9 cellular contexts compared by ENCODE assay signal in the genomic region with DNA sequence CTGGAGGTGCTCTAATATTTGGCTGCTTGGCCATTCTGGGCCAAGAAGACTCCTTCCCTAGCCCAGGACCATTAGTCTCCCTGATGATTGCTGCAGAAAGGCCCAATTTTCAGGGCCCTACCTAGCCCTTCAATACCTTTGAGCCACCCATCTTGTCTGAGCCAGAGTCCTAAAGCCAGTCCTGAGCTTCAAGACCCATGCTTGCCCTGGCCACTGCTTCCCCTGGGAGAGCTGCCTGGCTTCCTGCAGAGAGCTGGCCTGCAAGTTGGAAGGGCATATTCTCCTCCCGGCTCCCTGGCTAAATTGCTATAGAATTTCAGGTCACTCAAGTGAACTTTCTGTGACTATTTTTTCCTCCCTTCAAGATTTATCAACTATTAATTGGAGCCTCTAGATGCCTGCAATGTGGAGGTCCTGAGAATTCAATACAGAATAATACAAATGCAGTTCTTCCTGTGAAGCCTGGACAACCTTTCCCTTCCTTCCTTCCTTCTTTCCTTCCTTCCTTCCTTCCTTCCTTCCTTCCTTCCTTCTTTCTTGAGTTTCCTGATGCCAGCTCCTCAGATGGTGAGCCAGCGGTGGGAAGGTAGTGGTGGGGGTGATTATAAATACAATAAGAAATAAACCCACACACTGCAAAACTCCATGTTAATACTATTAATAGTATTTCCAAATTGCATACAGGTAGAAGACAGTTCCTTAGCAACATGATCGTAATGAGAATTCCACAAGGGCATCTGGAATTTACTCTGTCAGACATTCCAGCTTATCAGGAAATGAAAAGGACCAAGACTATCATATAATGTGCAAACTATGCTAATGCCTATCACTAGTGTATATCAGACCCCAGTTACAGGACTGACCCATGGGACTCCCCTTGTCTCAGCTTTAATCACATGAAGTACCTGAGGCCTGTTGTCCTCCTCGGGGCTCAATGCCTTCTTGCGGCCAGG.
DNase-seq lines count a peak whose midpoint lies in the region; ATAC-seq and TF ChIP-seq lines count a peak whose summit lies in the region.
"Had no signal": no experiment of that assay in that cellular context is flagged by ENCODE, and none has a peak within 500 bp of the region (broad histone marks: within the 10 kb centered on the region; RNA-seq: fewer than 3 reads in every experiment).

No MANE protein-coding gene starts in this region.

- H3K4me1 ChIP-seq in lung (ENCODE audit: control insufficient read depth in 2 of 2, insufficient read depth in 2 of 2, low read length in 2 of 2), result peaks cover 16 to 26% of the 10 kb centered on the region in 2 donors
- H3K4me1 ChIP-seq in thyroid gland, result peaks cover 22 to 62% of the 10 kb centered on the region in 2 donors

- no peak for DNase-seq in activated T-cell treated with anti-CD3 and anti-CD28 coated beads, Interleukin-2, amount 50 U/mL, for 72 hours
- no peak for DNase-seq in activated T-cell treated with anti-CD3 and anti-CD28 coated beads, Interleukin-2, amount 50 U/mL, for 1 hour
- DNase-seq in lung (ENCODE audit: low spot score) (no peak), thyroid gland (no peak), NCI-H1092 treated with DMSO at 0.1 percent for 48 hours (lab: John Stamatoyannopoulos, UW) (no peak)

- no peaks in the 10 kb centered on the region for H3K9me3 Mint-ChIP-seq in activated T-cell treated with anti-CD3 and anti-CD28 coated beads, Interleukin-2, amount 50 U/mL, for 72 hours
- no peaks in the 10 kb centered on the region for H3K9me3 Mint-ChIP-seq in activated T-helper 17 cell treated with anti-CD3 and anti-CD28 coated beads, Interleukin-2, amount 50 U/mL, for 72 hours

- peak overlapping the region; percentile 74 for H3K27ac Mint-ChIP-seq in activated T-cell treated with anti-CD3 and anti-CD28 coated beads, Interleukin-2, amount 50 U/mL, for 72 hours
- peak overlapping the region; percentile 94 for H3K27ac Mint-ChIP-seq in activated T-helper 17 cell treated with anti-CD3 and anti-CD28 coated beads, Interleukin-2, amount 50 U/mL, for 72 hours

- intact Hi-C loops in thyroid gland (cut with DNase I), result no loop called here

- TF ChIP-seq CTCF in lung (IDR thresholded peaks at IDR 0.05; ENCODE audit: control extremely low read depth, extremely low read depth), result no peak
- no peak for TF ChIP-seq CTCF in thyroid gland (IDR thresholded peaks at IDR 0.05)

- no peaks in the 10 kb centered on the region for H3K36me3 ChIP-seq in lung (ENCODE audit: control insufficient read depth in 2 of 2, insufficient read depth in 2 of 2, low read length in 2 of 2)
- no peaks in the 10 kb centered on the region for H3K36me3 ChIP-seq in thyroid gland

- peak overlapping the region; percentile 65 to 72 for H3K4me3 Mint-ChIP-seq in activated T-cell treated with anti-CD3 and anti-CD28 coated beads, Interleukin-2, amount 50 U/mL, for 72 hours
- H3K4me3 Mint-ChIP-seq in activated T-helper 17 cell treated with anti-CD3 and anti-CD28 coated beads, Interleukin-2, amount 50 U/mL, for 72 hours, result peak overlapping the region; percentile 71

- no peak for TF ChIP-seq POLR2A in thyroid gland (IDR thresholded peaks at IDR 0.05)

- no peak for ATAC-seq in activated T-cell treated with anti-CD3 and anti-CD28 coated beads, Interleukin-2, amount 50 U/mL, for 72 hours (replicated peaks in 1 of 2)
- ATAC-seq in activated T-helper 17 cell treated with anti-CD3 and anti-CD28 coated beads, Interleukin-2, amount 50 U/mL, for 72 hours (replicated peaks), result no peak
- no peak for ATAC-seq in lung (ENCODE audit: insufficient read depth, low FRiP score)
- ATAC-seq in GM18520 (IDR thresholded peaks at IDR 0.05; ENCODE audit: unreplicated experiment), result no peak
- no peak for ATAC-seq in GM21723 (IDR thresholded peaks at IDR 0.05; ENCODE audit: unreplicated experiment)
- ATAC-seq: K562 had no signal

- WGBS in lung, 2 donors, result 69 to 79% methylated on average over 5 of the region's 5 CpGs
- 79 to 83% methylated on average over 5 of the region's 5 CpGs for WGBS in thyroid gland, 2 donors

- no peaks in the 10 kb centered on the region for H3K36me3 Mint-ChIP-seq in activated T-cell treated with anti-CD3 and anti-CD28 coated beads, Interleukin-2, amount 50 U/mL, for 72 hours (ENCODE audit: insufficient read depth in 2 of 2)
- H3K36me3 Mint-ChIP-seq in activated T-helper 17 cell treated with anti-CD3 and anti-CD28 coated beads, Interleukin-2, amount 50 U/mL, for 72 hours (ENCODE audit: low read depth), result no peaks in the 10 kb centered on the region

- H3K9me3 ChIP-seq in lung (ENCODE audit: control insufficient read depth in 2 of 2, insufficient read depth in 1 of 2, low read length in 1 of 2) (no peaks in the 10 kb centered on the region), thyroid gland (no peaks in the 10 kb centered on the region)

- H3K27ac ChIP-seq in lung (ENCODE audit: low read depth in 1 of 2, low read length in 1 of 2), result peak overlapping the region; percentile 46 to 54
- H3K27ac ChIP-seq in thyroid gland, result peak overlapping the region in 2 of 3 donors; percentile 13 to 71

- H3K4me3 ChIP-seq in lung (no peak overlapping the region), thyroid gland (replicated peaks in 1 of 3) (no peak overlapping the region)
- H3K4me3 ChIP-seq: K562 had no signal

- H3K27me3 ChIP-seq in lung (ENCODE audit: control insufficient read depth, insufficient read depth) (no peaks in the 10 kb centered on the region), thyroid gland (no peaks in the 10 kb centered on the region)

- peaks cover 6% of the 10 kb centered on the region for H3K27me3 Mint-ChIP-seq in activated T-cell treated with anti-CD3 and anti-CD28 coated beads, Interleukin-2, amount 50 U/mL, for 72 hours (ENCODE audit: low read depth)
- H3K27me3 Mint-ChIP-seq in activated T-helper 17 cell treated with anti-CD3 and anti-CD28 coated beads, Interleukin-2, amount 50 U/mL, for 72 hours, result no peaks in the 10 kb centered on the region

- H3K4me1 Mint-ChIP-seq in activated T-cell treated with anti-CD3 and anti-CD28 coated beads, Interleukin-2, amount 50 U/mL, for 72 hours (ENCODE audit: low read depth), result peaks cover 64% of the 10 kb centered on the region
- H3K4me1 Mint-ChIP-seq in activated T-helper 17 cell treated with anti-CD3 and anti-CD28 coated beads, Interleukin-2, amount 50 U/mL, for 72 hours, result peaks cover 46% of the 10 kb centered on the region
